Comparison of ENCODE assay signal across 40 cellular contexts in the genomic region with DNA sequence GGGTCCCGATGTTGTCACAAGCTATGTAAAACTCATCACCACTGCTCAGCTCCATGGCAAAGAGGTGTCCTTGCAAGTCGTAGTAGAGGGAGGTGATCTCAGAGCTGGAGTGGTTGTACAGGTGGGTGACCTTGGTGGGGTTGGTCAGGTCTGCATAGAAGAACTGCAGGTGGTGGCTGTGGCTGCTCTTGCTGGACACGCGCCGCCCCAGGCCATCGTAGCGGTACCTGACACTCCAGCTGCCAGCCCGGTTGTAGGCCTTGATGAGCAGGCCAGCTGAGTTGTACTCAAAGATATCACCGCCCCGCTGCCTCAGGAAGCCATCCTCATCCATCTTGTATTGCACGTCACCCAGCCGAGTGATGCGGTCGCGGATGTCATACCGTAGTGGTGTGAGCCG.
"Had no signal": no experiment of that assay in that cellular context is flagged by ENCODE, and none has a peak within 500 bp of the region (broad histone marks: within the 10 kb centered on the region; RNA-seq: fewer than 3 reads in every experiment).

No MANE protein-coding gene starts in this region.

- H3K27ac ChIP-seq: adrenal gland, ascending aorta, body of pancreas, brain microvascular endothelial cell, breast epithelium, cardiac muscle cell had no signal

- H3K27me3 ChIP-seq: adrenal gland, ascending aorta, body of pancreas, brain microvascular endothelial cell, breast epithelium, cardiac muscle cell had no signal

- FAIRE-seq: astrocyte had no signal

- H3K4me1 ChIP-seq: adrenal gland, ascending aorta, body of pancreas, breast epithelium had no signal

- ATAC-seq: activated naive CD4-positive, alpha-beta T cell treated with anti-CD3 and anti-CD28 coated beads, Interleukin-2, amount 50 U/mL, for 72 hours; activated naive CD8-positive, alpha-beta T cell treated with anti-CD3 and anti-CD28 coated beads, Interleukin-2, amount 50 U/mL, for 24 hours; activated T-cell treated with anti-CD3 and anti-CD28 coated beads, Interleukin-2, amount 50 U/mL, for 4 hours; activated T-cell treated with anti-CD3 and anti-CD28 coated beads, Interleukin-2, amount 50 U/mL, for 72 hours; activated T-helper 17 cell treated with anti-CD3 and anti-CD28 coated beads, Interleukin-2, amount 50 U/mL, for 72 hours; body of pancreas had no signal

- DNase-seq: activated effector memory CD4-positive, alpha-beta T cell treated with anti-CD3 and anti-CD28 coated beads, Interleukin-2, amount 50 U/mL, for 16 hours; activated effector memory CD4-positive, alpha-beta T cell treated with Interleukin-2 at 50 U/mL for 16 hours; activated gamma-delta T cell; activated gamma-delta T cell treated with Interleukin-2 at 50 U/mL for 16 hours; activated naive CD4-positive, alpha-beta T cell; activated naive CD4-positive, alpha-beta T cell treated with anti-CD3 and anti-CD28 coated beads for 36 hours; activated naive CD4-positive, alpha-beta T cell treated with anti-CD3 and anti-CD28 coated beads, Interleukin-2, amount 10 ng/mL, durations not matched to agents 7 days and 5 days; activated naive CD4-positive, alpha-beta T cell treated with anti-CD3 and anti-CD28 coated beads, Interleukin-2, amount 50 U/mL, for 16 hours; activated naive CD4-positive, alpha-beta T cell treated with Interleukin-2 at 50 U/mL for 16 hours; activated naive CD8-positive, alpha-beta T cell treated with anti-CD3 and anti-CD28 coated beads for 36 hours; activated naive CD8-positive, alpha-beta T cell treated with anti-CD3 and anti-CD28 coated beads, Interleukin-2, amount 10 ng/mL, durations not matched to agents 7 days and 5 days; activated naive CD8-positive, alpha-beta T cell treated with anti-CD3 and anti-CD28 coated beads, Interleukin-2, amount 50 U/mL, for 24 hours; activated T-cell treated with anti-CD3 and anti-CD28 coated beads for 4 hours; activated T-cell treated with anti-CD3 and anti-CD28 coated beads, Interleukin-2, amount 50 U/mL, for 1 hour; activated T-cell treated with anti-CD3 and anti-CD28 coated beads, Interleukin-2, amount 50 U/mL, for 24 hours; activated T-cell treated with anti-CD3 and anti-CD28 coated beads, Interleukin-2, amount 50 U/mL, for 4 hours; activated T-cell treated with anti-CD3 and anti-CD28 coated beads, Interleukin-2, amount 50 U/mL, for 48 hours; activated T-cell treated with anti-CD3 and anti-CD28 coated beads, Interleukin-2, amount 50 U/mL, for 72 hours; adrenal gland; amniotic stem cell; amygdala; anterior cingulate cortex; aorta; body of pancreas; brain microvascular endothelial cell; caudate nucleus; central memory CD4-positive, alpha-beta T cell; cerebellar nuclear complex had no signal

- H3K4me3 ChIP-seq: adrenal gland, ascending aorta, body of pancreas, breast epithelium, cardiac muscle cell had no signal

- H3K36me3 Mint-ChIP-seq: activated naive CD4-positive, alpha-beta T cell treated with anti-CD3 and anti-CD28 coated beads, Interleukin-2, amount 10 ng/mL, durations not matched to agents 7 days and 5 days; activated naive CD4-positive, alpha-beta T cell treated with anti-CD3 and anti-CD28 coated beads, Interleukin-2, amount 50 U/mL, for 24 hours; activated naive CD4-positive, alpha-beta T cell treated with anti-CD3 and anti-CD28 coated beads, Interleukin-2, amount 50 U/mL, for 72 hours; activated naive CD8-positive, alpha-beta T cell; activated naive CD8-positive, alpha-beta T cell treated with anti-CD3 and anti-CD28 coated beads for 36 hours; activated naive CD8-positive, alpha-beta T cell treated with anti-CD3 and anti-CD28 coated beads, Interleukin-2, amount 10 ng/mL, durations not matched to agents 7 days and 5 days had no signal

- H3K4me1 Mint-ChIP-seq: activated naive CD4-positive, alpha-beta T cell treated with anti-CD3 and anti-CD28 coated beads, Interleukin-2, amount 10 ng/mL, durations not matched to agents 7 days and 5 days; activated naive CD4-positive, alpha-beta T cell treated with anti-CD3 and anti-CD28 coated beads, Interleukin-2, amount 50 U/mL, for 24 hours; activated naive CD8-positive, alpha-beta T cell treated with anti-CD3 and anti-CD28 coated beads for 36 hours; activated naive CD8-positive, alpha-beta T cell treated with anti-CD3 and anti-CD28 coated beads, Interleukin-2, amount 10 ng/mL, durations not matched to agents 7 days and 5 days; activated naive CD8-positive, alpha-beta T cell treated with anti-CD3 and anti-CD28 coated beads, Interleukin-2, amount 50 U/mL, for 24 hours; activated T-helper 17 cell treated with anti-CD3 and anti-CD28 coated beads, Interleukin-2, amount 50 U/mL, for 72 hours; central memory CD8-positive, alpha-beta T cell had no signal

- H3K36me3 ChIP-seq: adrenal gland, brain microvascular endothelial cell, breast epithelium had no signal

- H3K9me3 ChIP-seq: adrenal gland, ascending aorta, body of pancreas, breast epithelium had no signal

- H3K27ac Mint-ChIP-seq: activated naive CD4-positive, alpha-beta T cell treated with anti-CD3 and anti-CD28 coated beads for 36 hours; activated naive CD4-positive, alpha-beta T cell treated with anti-CD3 and anti-CD28 coated beads, Interleukin-2, amount 10 ng/mL, durations not matched to agents 7 days and 5 days; activated naive CD4-positive, alpha-beta T cell treated with anti-CD3 and anti-CD28 coated beads, Interleukin-2, amount 50 U/mL, for 24 hours; activated naive CD4-positive, alpha-beta T cell treated with anti-CD3 and anti-CD28 coated beads, Interleukin-2, amount 50 U/mL, for 72 hours; activated naive CD8-positive, alpha-beta T cell; activated naive CD8-positive, alpha-beta T cell treated with anti-CD3 and anti-CD28 coated beads for 36 hours; activated naive CD8-positive, alpha-beta T cell treated with anti-CD3 and anti-CD28 coated beads, Interleukin-2, amount 10 ng/mL, durations not matched to agents 7 days and 5 days; activated naive CD8-positive, alpha-beta T cell treated with anti-CD3 and anti-CD28 coated beads, Interleukin-2, amount 50 U/mL, for 24 hours; activated T-cell treated with anti-CD3 and anti-CD28 coated beads, Interleukin-2, amount 50 U/mL, for 24 hours; activated T-cell treated with anti-CD3 and anti-CD28 coated beads, Interleukin-2, amount 50 U/mL, for 72 hours; activated T-helper 1 cell treated with anti-CD3 and anti-CD28 coated beads, Interleukin-12 subunit alpha, Interleukin-12 subunit beta, Interleukin-2, Interleukin-4 antibody, amounts not matched to agents 30 ng/mL and 10 ng/mL and 1 ng/mL, durations not matched to agents 14 hours and 24 hours and 36 hours; activated T-helper 17 cell treated with anti-CD3 and anti-CD28 coated beads, Interleukin-2, amount 50 U/mL, for 72 hours; activated T-helper 2 cell treated with anti-CD3 and anti-CD28 coated beads, Interferon-gamma antibody, Interleukin-2, Interleukin-4, amounts not matched to agents 10 μg/mL and 5 μg/mL and 100 μg/mL, durations not matched to agents 14 hours and 24 hours and 36 hours; brain had no signal

- H3K4me3 Mint-ChIP-seq: activated naive CD4-positive, alpha-beta T cell treated with anti-CD3 and anti-CD28 coated beads for 36 hours; activated naive CD4-positive, alpha-beta T cell treated with anti-CD3 and anti-CD28 coated beads, Interleukin-2, amount 10 ng/mL, durations not matched to agents 7 days and 5 days; activated naive CD4-positive, alpha-beta T cell treated with anti-CD3 and anti-CD28 coated beads, Interleukin-2, amount 50 U/mL, for 24 hours; activated naive CD8-positive, alpha-beta T cell; activated naive CD8-positive, alpha-beta T cell treated with anti-CD3 and anti-CD28 coated beads for 36 hours; activated naive CD8-positive, alpha-beta T cell treated with anti-CD3 and anti-CD28 coated beads, Interleukin-2, amount 10 ng/mL, durations not matched to agents 7 days and 5 days; activated naive CD8-positive, alpha-beta T cell treated with anti-CD3 and anti-CD28 coated beads, Interleukin-2, amount 50 U/mL, for 24 hours; activated T-cell treated with anti-CD3 and anti-CD28 coated beads, Interleukin-2, amount 50 U/mL, for 24 hours; activated T-cell treated with anti-CD3 and anti-CD28 coated beads, Interleukin-2, amount 50 U/mL, for 4 hours; activated T-cell treated with anti-CD3 and anti-CD28 coated beads, Interleukin-2, amount 50 U/mL, for 72 hours; activated T-helper 1 cell treated with anti-CD3 and anti-CD28 coated beads, Interleukin-12 subunit alpha, Interleukin-12 subunit beta, Interleukin-2, Interleukin-4 antibody, amounts not matched to agents 30 ng/mL and 10 ng/mL and 1 ng/mL, durations not matched to agents 14 hours and 24 hours and 36 hours; activated T-helper 17 cell treated with anti-CD3 and anti-CD28 coated beads, Interleukin-2, amount 50 U/mL, for 72 hours; brain; central memory CD8-positive, alpha-beta T cell had no signal

- H3K27me3 Mint-ChIP-seq: activated naive CD4-positive, alpha-beta T cell treated with anti-CD3 and anti-CD28 coated beads, Interleukin-2, amount 50 U/mL, for 24 hours; activated T-helper 17 cell treated with anti-CD3 and anti-CD28 coated beads, Interleukin-2, amount 50 U/mL, for 72 hours; brain had no signal

- H3K9me3 Mint-ChIP-seq: activated naive CD4-positive, alpha-beta T cell treated with anti-CD3 and anti-CD28 coated beads for 36 hours; activated naive CD4-positive, alpha-beta T cell treated with anti-CD3 and anti-CD28 coated beads, Interleukin-2, amount 10 ng/mL, durations not matched to agents 7 days and 5 days; activated naive CD4-positive, alpha-beta T cell treated with anti-CD3 and anti-CD28 coated beads, Interleukin-2, amount 50 U/mL, for 24 hours; activated naive CD4-positive, alpha-beta T cell treated with anti-CD3 and anti-CD28 coated beads, Interleukin-2, amount 50 U/mL, for 72 hours; activated naive CD8-positive, alpha-beta T cell treated with anti-CD3 and anti-CD28 coated beads for 36 hours; activated naive CD8-positive, alpha-beta T cell treated with anti-CD3 and anti-CD28 coated beads, Interleukin-2, amount 10 ng/mL, durations not matched to agents 7 days and 5 days; activated naive CD8-positive, alpha-beta T cell treated with anti-CD3 and anti-CD28 coated beads, Interleukin-2, amount 50 U/mL, for 24 hours; activated T-cell treated with anti-CD3 and anti-CD28 coated beads, Interleukin-2, amount 50 U/mL, for 24 hours; activated T-cell treated with anti-CD3 and anti-CD28 coated beads, Interleukin-2, amount 50 U/mL, for 4 hours; activated T-cell treated with anti-CD3 and anti-CD28 coated beads, Interleukin-2, amount 50 U/mL, for 72 hours; activated T-helper 1 cell treated with anti-CD3 and anti-CD28 coated beads, Interleukin-12 subunit alpha, Interleukin-12 subunit beta, Interleukin-2, Interleukin-4 antibody, amounts not matched to agents 30 ng/mL and 10 ng/mL and 1 ng/mL, durations not matched to agents 14 hours and 24 hours and 36 hours; activated T-helper 17 cell treated with anti-CD3 and anti-CD28 coated beads, Interleukin-2, amount 50 U/mL, for 72 hours; activated T-helper 2 cell treated with anti-CD3 and anti-CD28 coated beads, Interferon-gamma antibody, Interleukin-2, Interleukin-4, amounts not matched to agents 10 μg/mL and 5 μg/mL and 100 μg/mL, durations not matched to agents 14 hours and 24 hours and 36 hours; brain; central memory CD8-positive, alpha-beta T cell had no signal
